In genomic region chr9:129838707-129839259, GRCh38 we compare ENCODE assay signal across 1 cellular context.
TF ChIP-seq lines count a peak whose summit lies in the region.

No MANE protein-coding gene starts in this region.

TF ChIP-seq in IMR-90, 13 proteins besides CTCF, POLR2A, EP300 and RAD21:
- TF ChIP-seq RFX5 (IDR thresholded peaks at IDR 0.05; ENCODE audit: low read depth, low read length) (no peak), FOS (IDR thresholded peaks at IDR 0.05; ENCODE audit: low read depth, low read length) (0 out of 2 replicates have a peak, but pooled peaks have one; percentile 2), CEBPB (IDR thresholded peaks at IDR 0.05; ENCODE audit: low read depth, low read length) (no peak), ELK1 (IDR thresholded peaks at IDR 0.05; ENCODE audit: borderline replicate concordance, low read depth, low read length) (peak; percentile 59; the same call in 1 of the 2 replicates), MAZ (IDR thresholded peaks at IDR 0.05; ENCODE audit: borderline replicate concordance, low read depth, low read length) (no peak), USF2 (IDR thresholded peaks at IDR 0.05; ENCODE audit: low read depth, low read length) (no peak), MXI1 (IDR thresholded peaks at IDR 0.05; ENCODE audit: borderline replicate concordance, low read depth, low read length) (no peak), MAFK (IDR thresholded peaks at IDR 0.05; ENCODE audit: low read depth, low read length) (no peak), RCOR1 (IDR thresholded peaks at IDR 0.05; ENCODE audit: insufficient replicate concordance, low read length) (no peak), SMC3 (IDR thresholded peaks at IDR 0.05; ENCODE audit: low read depth, low read length) (no peak), NFE2L2 (IDR thresholded peaks at IDR 0.05; ENCODE audit: low read depth, low read length) (no peak), CHD1 (IDR thresholded peaks at IDR 0.05; ENCODE audit: low read depth, low read length) (no peak), BHLHE40 (IDR thresholded peaks at IDR 0.05; ENCODE audit: low read depth, low read length) (peak; percentile 32; the same call in 1 of the 2 replicates)
